8 cellular contexts compared by ENCODE assay signal in the genomic region with DNA sequence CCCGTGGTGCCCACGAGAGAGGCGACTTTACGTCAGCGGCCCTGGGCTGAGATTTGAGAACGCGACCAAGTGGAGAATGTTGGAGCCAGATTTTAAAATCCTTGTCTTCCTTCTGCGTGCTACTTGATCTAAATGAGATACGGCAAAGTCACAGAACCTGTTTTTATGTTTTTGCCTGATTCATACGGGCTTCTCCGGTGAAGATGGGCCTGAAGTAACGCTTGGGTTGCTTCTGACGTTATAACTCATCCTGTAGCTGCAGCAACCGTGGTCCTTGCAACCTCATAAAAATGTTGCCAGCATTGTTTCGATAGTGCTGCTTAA. TPM values are rescaled to one million over a fixed set of nuclear protein-coding genes. Genes with fewer than 3 reads are reported as not detected.
DNase-seq lines count a peak whose midpoint lies in the region; ATAC-seq and TF ChIP-seq lines count a peak whose summit lies in the region.

No MANE protein-coding gene starts in this region.

- H3K9me2 ChIP-seq in DOHH2 (replicated peaks; ENCODE audit: control insufficient read depth, low read length), result no peaks in the 10 kb centered on the region

- H3K9me3 ChIP-seq in DOHH2 (ENCODE audit: control insufficient read depth, insufficient read depth, low read length) (no peaks in the 10 kb centered on the region), MG63 (no peaks in the 10 kb centered on the region; the same call in 1 of the 2 replicates), mucosa of stomach (ENCODE audit: control insufficient read depth, low read length) (no peaks in the 10 kb centered on the region)

- H3K27me3 ChIP-seq in DOHH2 (ENCODE audit: control insufficient read depth, low read length) (no peaks in the 10 kb centered on the region), MG63 (no peaks in the 10 kb centered on the region), mucosa of stomach (ENCODE audit: control insufficient read depth, insufficient read depth, low read length) (no peaks in the 10 kb centered on the region)

- no peak for TF ChIP-seq CTCF in DOHH2 (IDR thresholded peaks at IDR 0.05; ENCODE audit: low read depth, low read length, poor library complexity, severe bottlenecking)
- no peak for TF ChIP-seq CTCF in coronary artery (IDR thresholded peaks at IDR 0.05)

- H4K20me1 ChIP-seq in DOHH2 (ENCODE audit: control insufficient read depth, insufficient read depth, low read depth, low read length), result peaks cover 5% of the 10 kb centered on the region; the same call in 1 of the 2 replicates

- H3K79me2 ChIP-seq in DOHH2 (ENCODE audit: control insufficient read depth, low read length), result peaks cover 55% of the 10 kb centered on the region

- H3K4me2 ChIP-seq in DOHH2 (ENCODE audit: low read length), result peak overlapping the region; percentile 90

- DNase-seq in MG63 (no peak), coronary artery (ENCODE audit: low spot score) (no peak), NCI-H226 (no peak)

- H3K27ac ChIP-seq in DOHH2 (ENCODE audit: low read depth, low read length), result peak overlapping the region; percentile 48
- H3K27ac ChIP-seq in coronary artery, result peak overlapping the region; percentile 88 to 89

- H3K4me3 ChIP-seq in DOHH2 (ENCODE audit: low read length) (peak overlapping the region; percentile 82), MG63 (peak overlapping the region; percentile 97), coronary artery (peak overlapping the region; percentile 78), mucosa of stomach (ENCODE audit: low read length) (peak overlapping the region; percentile 78)

- no peak for ATAC-seq in HG03565 (IDR thresholded peaks at IDR 0.05; ENCODE audit: unreplicated experiment)
- no peak for ATAC-seq in GM19467 (IDR thresholded peaks at IDR 0.05; ENCODE audit: unreplicated experiment)
- ATAC-seq in GM18858 (IDR thresholded peaks at IDR 0.05; ENCODE audit: unreplicated experiment), result no peak

- H3K36me3 ChIP-seq in DOHH2 (ENCODE audit: control insufficient read depth, low read length) (peaks cover 27% of the 10 kb centered on the region), MG63 (peaks cover 21% of the 10 kb centered on the region), mucosa of stomach (ENCODE audit: control insufficient read depth, insufficient read depth, low read length) (no peaks in the 10 kb centered on the region)

- H3K4me1 ChIP-seq in DOHH2 (ENCODE audit: control insufficient read depth, low read length), result peaks cover 33% of the 10 kb centered on the region
- peaks cover 9% of the 10 kb centered on the region for H3K4me1 ChIP-seq in mucosa of stomach (ENCODE audit: control insufficient read depth, insufficient read depth, low read length)

- peak overlapping the region; percentile 98 for H3K9ac ChIP-seq in mucosa of stomach (ENCODE audit: low read length)

- H3F3A ChIP-seq in DOHH2 (ENCODE audit: control insufficient read depth, insufficient read depth), result no peaks in the 10 kb centered on the region

RNA-seq across cellular contexts. Expression of a gene that starts 0.5 kb away (rescaled TPM):
- 5.2 and 13.4 TPM in 2 replicates for total RNA-seq in MG63 (2014; rRNA removed; shearing (Covaris generic); ENCODE audit: low replicate concordance)
